ENCODE assay signal across 16 cellular contexts in the genomic region with DNA sequence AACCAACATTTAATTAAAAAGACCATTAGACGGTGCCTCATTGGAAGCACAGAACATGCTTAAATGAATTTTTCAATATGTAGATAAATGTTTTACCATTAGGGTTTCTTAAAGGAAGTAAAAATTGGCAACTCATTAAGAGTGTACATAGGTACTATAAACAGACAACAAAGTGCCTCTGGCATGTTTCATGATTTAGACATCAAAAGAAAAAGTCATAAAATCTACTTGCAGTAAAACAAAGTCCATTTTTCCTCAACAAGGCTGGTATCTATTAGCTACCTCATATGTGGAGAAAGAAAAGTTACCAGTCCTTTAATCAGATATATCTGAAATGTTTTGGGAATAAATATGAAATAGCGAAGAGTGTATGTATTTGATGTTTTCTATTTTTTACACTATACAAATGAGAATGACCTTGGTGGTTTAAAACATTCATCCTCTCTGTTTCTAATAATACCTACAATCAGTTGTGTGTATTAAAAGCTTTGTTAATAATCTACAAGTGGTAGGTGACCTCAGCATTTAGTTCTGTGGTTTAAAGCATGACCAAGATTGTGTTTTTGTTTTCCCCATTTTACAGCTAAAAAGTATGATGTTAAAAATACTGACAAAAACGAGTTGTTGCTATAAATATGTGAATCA.
DNase-seq lines count a peak whose midpoint lies in the region; ATAC-seq and TF ChIP-seq lines count a peak whose summit lies in the region.
"Had no signal": no experiment of that assay in that cellular context is flagged by ENCODE, and none has a peak within 500 bp of the region (broad histone marks: within the 10 kb centered on the region; RNA-seq: fewer than 3 reads in every experiment).

No MANE protein-coding gene starts in this region.

- peaks cover 1% of the 10 kb centered on the region for H3K36me3 Mint-ChIP-seq in progenitor cell of endocrine pancreas (ENCODE audit: insufficient read depth)
- H3K36me3 Mint-ChIP-seq: activated naive CD8-positive, alpha-beta T cell treated with anti-CD3 and anti-CD28 coated beads, Interleukin-2, amount 10 ng/mL, durations not matched to agents 7 days and 5 days; CD4-positive, CD25-positive, alpha-beta regulatory T cell; naive thymus-derived CD4-positive, alpha-beta T cell had no signal

- ATAC-seq in GM19372 (IDR thresholded peaks at IDR 0.05; ENCODE audit: low read depth, unreplicated experiment): peak; percentile 75
- ATAC-seq in HG02943 (IDR thresholded peaks at IDR 0.05; ENCODE audit: low read depth, unreplicated experiment): peak; percentile 69
- ATAC-seq: activated CD4-positive, CD25-positive, alpha-beta regulatory T cell treated with anti-CD3 and anti-CD28 coated beads, Interleukin-2, amount 50 U/mL, for 24 hours; left lung; naive thymus-derived CD4-positive, alpha-beta T cell had no signal

- DNase-seq in HT-29 (ENCODE audit: low spot score) (peak; percentile 32), progenitor cell of endocrine pancreas (ENCODE audit: low spot score, unreplicated experiment) (no peak), A172 (ENCODE audit: low spot score) (no peak), OCI-M1 (lab: John Stamatoyannopoulos, UW) (no peak)
- no peak for DNase-seq in stimulated activated CD4-positive, alpha-beta T cell treated with anti-CD3 and anti-CD28 coated beads, Interleukin-2, amount 100 ng/mL, for 48 hours
- DNase-seq: activated naive CD8-positive, alpha-beta T cell treated with anti-CD3 and anti-CD28 coated beads, Interleukin-2, amount 10 ng/mL, durations not matched to agents 7 days and 5 days; CD4-positive, CD25-positive, alpha-beta regulatory T cell; left lung; naive thymus-derived CD4-positive, alpha-beta T cell; NCI-H1694; Peyer's patch; T-helper 1 cell had no signal

- TF ChIP-seq CTCF in progenitor cell of endocrine pancreas (IDR thresholded peaks at IDR 0.05; ENCODE audit: unreplicated experiment): no peak

- H3K27ac Mint-ChIP-seq in progenitor cell of endocrine pancreas: peak overlapping the region; percentile 56
- H3K27ac Mint-ChIP-seq: activated naive CD8-positive, alpha-beta T cell treated with anti-CD3 and anti-CD28 coated beads, Interleukin-2, amount 10 ng/mL, durations not matched to agents 7 days and 5 days; CD4-positive, CD25-positive, alpha-beta regulatory T cell; naive thymus-derived CD4-positive, alpha-beta T cell had no signal

- H3K27me3 Mint-ChIP-seq in progenitor cell of endocrine pancreas: no peaks in the 10 kb centered on the region
- H3K27me3 Mint-ChIP-seq: activated naive CD8-positive, alpha-beta T cell treated with anti-CD3 and anti-CD28 coated beads, Interleukin-2, amount 10 ng/mL, durations not matched to agents 7 days and 5 days; CD4-positive, CD25-positive, alpha-beta regulatory T cell; central memory CD8-positive, alpha-beta T cell; naive thymus-derived CD4-positive, alpha-beta T cell had no signal

- peaks cover 60% of the 10 kb centered on the region for H3K4me1 Mint-ChIP-seq in progenitor cell of endocrine pancreas (ENCODE audit: low read depth)
- H3K4me1 Mint-ChIP-seq: activated naive CD8-positive, alpha-beta T cell treated with anti-CD3 and anti-CD28 coated beads, Interleukin-2, amount 10 ng/mL, durations not matched to agents 7 days and 5 days; CD4-positive, CD25-positive, alpha-beta regulatory T cell; central memory CD8-positive, alpha-beta T cell; naive thymus-derived CD4-positive, alpha-beta T cell had no signal

- no peak overlapping the region for H3K4me3 Mint-ChIP-seq in progenitor cell of endocrine pancreas (ENCODE audit: low read depth)
- H3K4me3 Mint-ChIP-seq: activated naive CD8-positive, alpha-beta T cell treated with anti-CD3 and anti-CD28 coated beads, Interleukin-2, amount 10 ng/mL, durations not matched to agents 7 days and 5 days; CD4-positive, CD25-positive, alpha-beta regulatory T cell; central memory CD8-positive, alpha-beta T cell; naive thymus-derived CD4-positive, alpha-beta T cell had no signal

- H3K9me3 Mint-ChIP-seq in progenitor cell of endocrine pancreas (ENCODE audit: low read depth): peaks cover 10% of the 10 kb centered on the region
- H3K9me3 Mint-ChIP-seq: activated naive CD8-positive, alpha-beta T cell treated with anti-CD3 and anti-CD28 coated beads, Interleukin-2, amount 10 ng/mL, durations not matched to agents 7 days and 5 days had no signal
